In the genomic region with DNA sequence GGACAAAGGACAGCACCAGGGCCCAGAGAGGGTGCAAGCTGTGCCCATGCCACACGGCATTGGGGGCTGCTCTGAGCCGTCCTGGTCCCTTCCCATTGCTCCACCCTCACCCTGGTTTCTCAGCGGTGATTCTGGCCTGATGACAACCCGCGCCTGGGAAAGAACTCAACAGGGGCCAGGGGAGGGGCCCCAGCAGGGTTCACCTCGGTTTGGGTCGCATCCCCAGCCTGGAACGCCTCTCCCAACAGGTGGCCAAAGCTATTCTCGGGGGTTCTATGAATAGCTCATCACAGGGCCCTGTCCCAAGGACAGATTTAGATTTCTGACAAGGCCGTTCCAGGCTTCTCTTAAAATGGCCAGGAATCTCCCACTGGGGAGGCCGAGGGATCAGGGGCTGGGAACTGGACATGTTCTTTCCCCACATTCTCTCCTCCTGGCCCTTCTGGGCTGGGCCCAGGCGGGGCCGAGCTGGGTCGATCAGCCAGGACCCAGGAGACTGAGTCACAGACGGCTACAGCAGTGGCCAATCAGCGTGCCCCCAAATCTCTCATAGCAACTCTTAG, we compare ENCODE assay signal across 29 cellular contexts. TPM values are rescaled to one million over a fixed set of nuclear protein-coding genes. Genes with fewer than 3 reads are reported as not detected.
A peak's percentile ranks its signal among the peaks of the same experiment; 100 is the strongest.
DNase-seq lines count a peak whose midpoint lies in the region; ATAC-seq, FAIRE-seq and TF ChIP-seq lines count a peak whose summit lies in the region.
"Had no signal": no experiment of that assay in that cellular context is flagged by ENCODE, and none has a peak within 500 bp of the region (broad histone marks: within the 10 kb centered on the region; RNA-seq: fewer than 3 reads in every experiment).

No MANE protein-coding gene starts in this region.

- no peak for TF ChIP-seq POLR2A in right lobe of liver (IDR thresholded peaks at IDR 0.05)
- TF ChIP-seq POLR2A in HepG2 (IDR thresholded peaks at IDR 0.05; ENCODE audit: insufficient read depth in 1 of 2, low read depth in 2 of 2, low read length in 2 of 2): no peak

- no peak for TF ChIP-seq RAD21 in HepG2 (CRISPR knock-in tag; IDR thresholded peaks at IDR 0.05)

- ATAC-seq in right lobe of liver: no peak
- ATAC-seq in HepG2: no peak
- peak; percentile 83 for ATAC-seq in left ventricle myocardium superior
- ATAC-seq in GM18867 (IDR thresholded peaks at IDR 0.05; ENCODE audit: unreplicated experiment): no peak
- no peak for ATAC-seq in HG03196 (IDR thresholded peaks at IDR 0.05; ENCODE audit: unreplicated experiment)
- no peak for ATAC-seq in GM19452 (IDR thresholded peaks at IDR 0.05; ENCODE audit: unreplicated experiment)
- ATAC-seq: A549; GM12878; K562; stimulated activated naive CD8-positive, alpha-beta T cell treated with anti-CD3 and anti-CD28 coated beads, Interleukin-15, Interleukin-2, amounts not matched to agents 100 U/mL and 50 U/mL, for 24 hours; WTC11 had no signal

- no peak for FAIRE-seq in HepG2 (lab: Jason Lieb, UNC)
- FAIRE-seq: A549, GM12878, K562 had no signal

- DNase-seq in right lobe of liver (peak in 2 of 3 donors; percentile 29 to 37), HepG2 (ENCODE audit: low spot score) (no peak), left ventricle myocardium superior (peak; percentile 87), posterior vena cava (ENCODE audit: low spot score) (peak; percentile 84), BE2C (no peak)
- DNase-seq: activated CD4-positive, alpha-beta T cell treated with anti-CD3 and anti-CD28 coated beads, Interleukin-2, amount 50 U/mL, for 4 hours; activated gamma-delta T cell treated with Interleukin-2 at 50 U/mL for 16 hours; DMS79 treated with DMSO at 0.1 percent for 48 hours; foreskin melanocyte; mesendoderm; MM.1S; NCI-H69; stimulated activated CD4-positive, alpha-beta T cell treated with anti-CD3 and anti-CD28 coated beads, Interleukin-4, amount 100 ng/mL, for 24 hours; stimulated activated naive CD8-positive, alpha-beta T cell treated with anti-CD3 and anti-CD28 coated beads, Interleukin-15, Interleukin-2, amounts not matched to agents 100 U/mL and 50 U/mL, for 24 hours had no signal

- BruUV-seq in HepG2 (replicated peaks; lab: Mats Ljungman, UMichigan): no TSS peak

- H3K27me3 ChIP-seq in right lobe of liver (no peaks in the 10 kb centered on the region), HepG2 (ENCODE audit: control insufficient read depth in 1 of 2, insufficient read depth in 2 of 2, low read length in 2 of 2) (peaks cover 5 to 21% of the 10 kb centered on the region in 2 experiments; a peak in 3 of 5 replicates), BE2C (no peaks in the 10 kb centered on the region)
- H3K27me3 ChIP-seq: adrenal gland, BLaER1, tibial nerve had no signal

- in situ Hi-C loops in HepG2 (cut with HindIII; ENCODE audit: extremely low pct_ligation_motif_present, low pct_unique_long_range_greater_than_20kb): no loop called here

- H3K79me2 ChIP-seq in HepG2 (ENCODE audit: insufficient read depth, low read length): no peaks in the 10 kb centered on the region

- intact Hi-C loops in right lobe of liver (cut with DNase I): no loop called here
- intact Hi-C loops in HepG2 (cut with micrococcal nuclease; ENCODE audit: unreplicated experiment): no loop called here
- intact Hi-C loops in left ventricle myocardium superior (cut with micrococcal nuclease): no loop called here
- intact Hi-C loops in posterior vena cava (cut with DNase I): no loop called here

- H3K27ac ChIP-seq in right lobe of liver: no peak overlapping the region
- no peak overlapping the region for H3K27ac ChIP-seq in HepG2 (ENCODE audit: extremely low read length, insufficient read depth, low read length)
- H3K27ac ChIP-seq: A549, BLaER1, RWPE1 had no signal

- H3K9me3 ChIP-seq in right lobe of liver: no peaks in the 10 kb centered on the region
- no peaks in the 10 kb centered on the region for H3K9me3 ChIP-seq in HepG2 (ENCODE audit: low read length)
- no peaks in the 10 kb centered on the region for H3K9me3 ChIP-seq in BE2C
- H3K9me3 ChIP-seq: A549, adrenal gland, BLaER1, Caco-2, tibial nerve had no signal

- WGBS in right lobe of liver (ENCODE audit: insufficient coverage, low coverage, low lambda C conversion rate, missing lambda C conversion rate): 60% methylated on average over 1 of the region's 16 CpGs
- WGBS in HepG2 (ENCODE audit: low lambda C conversion rate): 22% methylated on average over 7 of the region's 16 CpGs

- H3K4me3 ChIP-seq in right lobe of liver (no peak overlapping the region), HepG2 (replicated peaks in 1 of 3; ENCODE audit: insufficient read depth in 1 of 3, low read depth in 2 of 3, low read length in 3 of 3) (no peak overlapping the region), BE2C (ENCODE audit: low read depth, low read length) (no peak overlapping the region)
- H3K4me3 ChIP-seq: A549, adrenal gland, BLaER1, GM12878, K562, tibial nerve had no signal

- TF ChIP-seq EP300 in HepG2 (IDR thresholded peaks at IDR 0.05; ENCODE audit: low read depth in 2 of 2, low read length in 2 of 2): no peak
- no peak for TF ChIP-seq EP300 in HepG2 (CRISPR knock-in tag; IDR thresholded peaks at IDR 0.05; ENCODE audit: borderline replicate concordance)

- no peaks in the 10 kb centered on the region for H3K4me1 ChIP-seq in right lobe of liver
- no peaks in the 10 kb centered on the region for H3K4me1 ChIP-seq in HepG2 (ENCODE audit: insufficient read depth, low read length)
- H3K4me1 ChIP-seq in BE2C: no peaks in the 10 kb centered on the region
- H3K4me1 ChIP-seq: A549, BLaER1, Caco-2 had no signal

- POLR2A ChIA-PET in HepG2 (lab: Yijun Ruan, JAX): no interaction called here

- no peak overlapping the region for H3K9ac ChIP-seq in HepG2 (ENCODE audit: insufficient read depth, low read depth, low read length)
- H3K9ac ChIP-seq: BLaER1 had no signal

- no peaks in the 10 kb centered on the region for H3K36me3 ChIP-seq in right lobe of liver
- H3K36me3 ChIP-seq in HepG2 (replicated peaks in 1 of 2; ENCODE audit: control insufficient read depth in 1 of 2, insufficient read depth in 2 of 2, low read length in 2 of 2): no peaks in the 10 kb centered on the region
- no peaks in the 10 kb centered on the region for H3K36me3 ChIP-seq in BE2C
- H3K36me3 ChIP-seq: adrenal gland, BLaER1, tibial nerve had no signal

- H4K20me1 ChIP-seq in HepG2 (ENCODE audit: insufficient read depth, low read length): no peaks in the 10 kb centered on the region
- H4K20me1 ChIP-seq: BLaER1 had no signal

- TF ChIP-seq CTCF in right lobe of liver (IDR thresholded peaks at IDR 0.05) (no peak), HepG2 (CRISPR knock-in tag; IDR thresholded peaks at IDR 0.05) (no peak), BE2C (IDR thresholded peaks at IDR 0.05; ENCODE audit: low read depth, low read length) (no peak)

- H2AFZ ChIP-seq in HepG2 (ENCODE audit: low read length): no peak overlapping the region

- no peak overlapping the region for H3K4me2 ChIP-seq in HepG2 (ENCODE audit: low read depth, low read length)
- H3K4me2 ChIP-seq: A549, BLaER1 had no signal

- CTCF ChIA-PET in HepG2 (lab: Yijun Ruan, JAX; ENCODE audit: low intra/inter-chr PET ratio, low total read pairs): no interaction called here

TF ChIP-seq in HepG2, 621 proteins besides CTCF, POLR2A, EP300 and RAD21 (continues in another document):
- TF ChIP-seq ZNF224 (CRISPR knock-in tag; IDR thresholded peaks at IDR 0.05) (no peak), ZNF619 (CRISPR knock-in tag; IDR thresholded peaks at IDR 0.05) (no peak)

RNA-seq across cellular contexts. Expression of a gene that starts 17.9 kb away (rescaled TPM):
- under 1 TPM in 5 of 6 experiments, not detected in 1; 0.04 to 0.44 (median 0.33) TPM for total RNA-seq in right lobe of liver
- total RNA-seq in HepG2 (2016; rRNA removed; fragmentation: Illumina TruSeq; extraction: Trizol): 0.08 and 0.24 TPM in 2 replicates
- total RNA-seq in HepG2 (2016; cell fraction: cytosol; rRNA removed; fragmentation: Illumina TruSeq; extraction: Trizol; ENCODE audit: low read depth): 0.09 and 0.10 TPM in 2 replicates
- total RNA-seq in HepG2 (2016; cell fraction: insoluble cytoplasmic fraction; rRNA removed; fragmentation: Illumina TruSeq; extraction: Trizol): 0.26 TPM in 1 of 2 replicates, not detected in the other
- total RNA-seq in HepG2 (2016; cell fraction: membrane; rRNA removed; fragmentation: Illumina TruSeq; extraction: Trizol): 0.09 and 0.55 TPM in 2 replicates
- total RNA-seq in HepG2 (2016; cell fraction: nucleus; rRNA removed; fragmentation: Illumina TruSeq; extraction: Trizol): 0.25 and 0.53 TPM in 2 replicates
- polyA plus RNA-seq in HepG2 (2011; rRNA removed): 0.11 and 0.14 TPM in 2 replicates
- 0.01 and 0.03 TPM in 2 replicates for polyA plus RNA-seq in HepG2 (2011; cell fraction: cytosol; rRNA removed)
- polyA plus RNA-seq in HepG2 (2011; cell fraction: nucleus; rRNA removed): 0.36 and 0.40 TPM in 2 replicates
- 0.12 TPM in 2 replicates for polyA plus RNA-seq in HepG2 (2012)
- polyA plus RNA-seq in HepG2 (2016; cell fraction: cytosol; fragmentation: Illumina TruSeq; extraction: Trizol; ENCODE audit: low read depth): 0.02 and 0.08 TPM in 2 replicates
- polyA plus RNA-seq in HepG2 (2016; cell fraction: insoluble cytoplasmic fraction; fragmentation: Illumina TruSeq; extraction: Trizol; ENCODE audit: low read depth): not detected in 2 replicates
- 0.14 and 0.16 TPM in 2 replicates for polyA plus RNA-seq in HepG2 (2016; cell fraction: membrane; fragmentation: Illumina TruSeq; extraction: Trizol; ENCODE audit: low read depth)
- 0.56 and 0.57 TPM in 2 replicates for polyA plus RNA-seq in HepG2 (2016; cell fraction: nucleus; fragmentation: Illumina TruSeq; extraction: Trizol; ENCODE audit: insufficient read depth, low read depth)
- 0.04 and 0.58 TPM in 2 replicates for polyA minus RNA-seq in HepG2 (2011; rRNA and poly(A)+ RNA removed; ENCODE audit: low replicate concordance)
- polyA minus RNA-seq in HepG2 (2011; cell fraction: cytosol; rRNA and poly(A)+ RNA removed): not detected in 2 replicates
- 0.12 and 0.26 TPM in 2 replicates for polyA minus RNA-seq in HepG2 (2011; cell fraction: nucleus; rRNA and poly(A)+ RNA removed)
- 37.0 TPM for total RNA-seq in left ventricle myocardium superior
- total RNA-seq in posterior vena cava: 1 to 10 TPM; 3.7 to 3.9 TPM
- 1.2 TPM for polyA plus RNA-seq in BE2C (2012; ENCODE audit: insufficient read depth, insufficient read length, low read depth)
- total RNA-seq: dermis microvascular lymphatic vessel endothelial cell, epithelial cell of proximal tubule, GM12878, K562, pulmonary artery endothelial cell had no signal
- polyA plus RNA-seq: GM12878 had no signal

Comparison
In these comparisons a context has a peak if more than half of its experiments do, and no peak if none do; other contexts are left out.
1. DNase-seq: peak in right lobe of liver (2 of 3), left ventricle myocardium superior (single experiment) and posterior vena cava (single experiment); none in HepG2 (single experiment) and BE2C (single experiment).